In the genomic region with DNA sequence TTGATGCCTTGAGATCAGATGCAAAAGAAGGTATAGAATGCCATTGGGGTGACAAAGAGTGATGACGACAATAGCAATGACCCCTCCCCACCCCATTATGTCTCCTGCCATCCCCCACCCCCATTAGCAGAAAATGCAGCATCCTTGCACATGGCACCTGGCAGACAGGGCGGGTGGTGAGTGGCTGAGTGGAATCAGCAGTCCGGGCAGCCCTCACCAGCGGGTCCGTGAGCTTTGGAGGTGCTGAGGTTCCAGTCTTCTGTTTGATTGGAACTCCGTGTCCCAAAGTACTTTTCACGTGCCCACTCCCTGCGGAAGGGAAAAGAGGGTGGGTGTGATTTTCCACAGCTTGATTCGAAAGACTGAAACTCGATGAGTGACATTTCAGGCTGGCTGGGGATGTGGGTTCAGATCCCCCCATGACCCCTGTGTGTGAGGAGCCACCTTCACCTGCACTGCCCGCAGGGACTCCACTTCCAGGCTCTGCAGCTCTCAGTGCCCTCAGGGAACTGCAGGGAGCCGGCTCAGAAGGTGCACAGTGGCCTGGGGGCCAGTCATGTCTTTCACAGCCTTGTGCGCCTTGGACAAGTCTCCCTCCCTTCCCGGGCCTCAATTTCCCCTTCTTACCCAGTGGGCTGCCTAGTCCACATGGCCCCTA, we compare ENCODE assay signal across 9 cellular contexts.
DNase-seq lines count a peak whose midpoint lies in the region; ATAC-seq and TF ChIP-seq lines count a peak whose summit lies in the region.
"Had no signal": no experiment of that assay in that cellular context is flagged by ENCODE, and none has a peak within 500 bp of the region (broad histone marks: within the 10 kb centered on the region; RNA-seq: fewer than 3 reads in every experiment).

No MANE protein-coding gene starts in this region.

- peak in 1 of 3 donors; percentile 26 for DNase-seq in Peyer's patch
- no peak for DNase-seq in esophagus muscularis mucosa (ENCODE audit: extremely low spot score)
- no peak for DNase-seq in nephron progenitor cell
- DNase-seq in transverse colon, result no peak
- no peak for DNase-seq in activated CD4-positive, CD25-positive, alpha-beta regulatory T cell treated with anti-CD3 and anti-CD28 coated beads, Interleukin-2, amount 50 U/mL, for 72 hours
- DNase-seq in body of pancreas, result no peak
- DNase-seq in NOMO-1 treated with dmso at 0.1 percent for 144 hours (lab: John Stamatoyannopoulos, UW; ENCODE audit: unreplicated experiment), result no peak
- DNase-seq in T-helper 9 cell, result no peak
- DNase-seq: NCI-H446 had no signal

- H3K27me3 ChIP-seq in Peyer's patch (no peaks in the 10 kb centered on the region), esophagus muscularis mucosa (no peaks in the 10 kb centered on the region), transverse colon (peaks cover 33% of the 10 kb centered on the region), body of pancreas (no peaks in the 10 kb centered on the region)

- intact Hi-C loops in esophagus muscularis mucosa (cut with DNase I) (loop anchor here (5.0 kb wide), 1 partner anchor 129 kb away; the partner anchor contains the start of gene GLI2), transverse colon (cut with DNase I; ENCODE audit: low total_unique reads) (no loop called here), body of pancreas (cut with DNase I) (no loop called here)

- peak overlapping the region; percentile 68 for H3K4me3 Mint-ChIP-seq in nephron progenitor cell

- TF ChIP-seq POLR2A in Peyer's patch (IDR thresholded peaks at IDR 0.05), result no peak
- no peak for TF ChIP-seq POLR2A in esophagus muscularis mucosa (IDR thresholded peaks at IDR 0.05; ENCODE audit: low read depth)
- no peak for TF ChIP-seq POLR2A in transverse colon (IDR thresholded peaks at IDR 0.05)
- TF ChIP-seq POLR2A in body of pancreas (IDR thresholded peaks at IDR 0.05), result no peak

- H3K36me3 Mint-ChIP-seq in nephron progenitor cell (ENCODE audit: low read depth), result peaks cover 5% of the 10 kb centered on the region

- in situ Hi-C loops in transverse colon (cut with MboI; ENCODE audit: low pct_ligation_motif_present in 1 of 4, low pct_unique_long_range_greater_than_20kb in 1 of 4, low sequenced_read_pairs in 3 of 4), result no loop called here

- H3K4me1 ChIP-seq in Peyer's patch (peaks cover 0 to 8% (median 0%) of the 10 kb centered on the region in 4 donors), esophagus muscularis mucosa (peaks cover 12 to 72% (median 64%) of the 10 kb centered on the region in 4 donors), transverse colon (peaks cover 6 to 27% (median 11%) of the 10 kb centered on the region in 4 donors), body of pancreas (peaks cover 10% of the 10 kb centered on the region)

- peaks cover 33% of the 10 kb centered on the region for H3K27me3 Mint-ChIP-seq in nephron progenitor cell (ENCODE audit: low read depth, poor library complexity)

- TF ChIP-seq EP300 in esophagus muscularis mucosa (IDR thresholded peaks at IDR 0.05), result no peak
- TF ChIP-seq EP300 in transverse colon (IDR thresholded peaks at IDR 0.05; ENCODE audit: low read depth), result no peak

- no peak overlapping the region for H3K27ac Mint-ChIP-seq in nephron progenitor cell

- no peak for ATAC-seq in body of pancreas

- H3K36me3 ChIP-seq in Peyer's patch (no peaks in the 10 kb centered on the region), esophagus muscularis mucosa (no peaks in the 10 kb centered on the region), transverse colon (no peaks in the 10 kb centered on the region), body of pancreas (replicated peaks in 1 of 2; ENCODE audit: insufficient read depth in 1 of 2, low read depth in 2 of 2) (no peaks in the 10 kb centered on the region)

- peak overlapping the region in 3 of 4 donors; percentile 61 to 86 (median 77) for H3K27ac ChIP-seq in Peyer's patch
- peak overlapping the region; percentile 83 to 93 (median 89) for H3K27ac ChIP-seq in esophagus muscularis mucosa (replicated peaks in 1 of 4)
- H3K27ac ChIP-seq in transverse colon, result peak overlapping the region; percentile 69 to 92 (median 86)
- peak overlapping the region in 1 of 4 donors; percentile 43 for H3K27ac ChIP-seq in body of pancreas

- peaks cover 83% of the 10 kb centered on the region for H3K4me1 Mint-ChIP-seq in nephron progenitor cell

- TF ChIP-seq CTCF in Peyer's patch (IDR thresholded peaks at IDR 0.05) (no peak), esophagus muscularis mucosa (IDR thresholded peaks at IDR 0.05) (no peak), nephron progenitor cell (IDR thresholded peaks at IDR 0.05) (no peak), transverse colon (IDR thresholded peaks at IDR 0.05) (no peak), body of pancreas (IDR thresholded peaks at IDR 0.05) (no peak)

- no peaks in the 10 kb centered on the region for H3K9me3 Mint-ChIP-seq in nephron progenitor cell

- H3K9me3 ChIP-seq in Peyer's patch, result no peaks in the 10 kb centered on the region
- no peaks in the 10 kb centered on the region for H3K9me3 ChIP-seq in esophagus muscularis mucosa
- H3K9me3 ChIP-seq in transverse colon, result no peaks in the 10 kb centered on the region
- no peaks in the 10 kb centered on the region for H3K9me3 ChIP-seq in body of pancreas

- WGBS in esophagus muscularis mucosa, result 78% methylated on average over 13 of the region's 14 CpGs
- 80% methylated on average over 14 of the region's 14 CpGs; no CpG with 5 or more reads in 1 of the 2 donors for WGBS in transverse colon (ENCODE audit: low coverage in 1 of 2), 2 donors
- WGBS in body of pancreas, 2 donors, result 77 to 78% methylated on average over 11 to 14 of the region's 14 CpGs

- H3K4me3 ChIP-seq in Peyer's patch (peak overlapping the region in 1 of 4 donors; percentile 42), esophagus muscularis mucosa (peak overlapping the region; percentile 52 to 65 (median 56)), transverse colon (peak overlapping the region in 1 of 4 donors; percentile 35), body of pancreas (no peak overlapping the region)

Comparison
In these comparisons a context has a peak if more than half of its experiments do, and no peak if none do; other contexts are left out.
1. H3K4me3 ChIP-seq: peak in esophagus muscularis mucosa (4 of 4); none in body of pancreas (0 of 2).